In the genomic region with DNA sequence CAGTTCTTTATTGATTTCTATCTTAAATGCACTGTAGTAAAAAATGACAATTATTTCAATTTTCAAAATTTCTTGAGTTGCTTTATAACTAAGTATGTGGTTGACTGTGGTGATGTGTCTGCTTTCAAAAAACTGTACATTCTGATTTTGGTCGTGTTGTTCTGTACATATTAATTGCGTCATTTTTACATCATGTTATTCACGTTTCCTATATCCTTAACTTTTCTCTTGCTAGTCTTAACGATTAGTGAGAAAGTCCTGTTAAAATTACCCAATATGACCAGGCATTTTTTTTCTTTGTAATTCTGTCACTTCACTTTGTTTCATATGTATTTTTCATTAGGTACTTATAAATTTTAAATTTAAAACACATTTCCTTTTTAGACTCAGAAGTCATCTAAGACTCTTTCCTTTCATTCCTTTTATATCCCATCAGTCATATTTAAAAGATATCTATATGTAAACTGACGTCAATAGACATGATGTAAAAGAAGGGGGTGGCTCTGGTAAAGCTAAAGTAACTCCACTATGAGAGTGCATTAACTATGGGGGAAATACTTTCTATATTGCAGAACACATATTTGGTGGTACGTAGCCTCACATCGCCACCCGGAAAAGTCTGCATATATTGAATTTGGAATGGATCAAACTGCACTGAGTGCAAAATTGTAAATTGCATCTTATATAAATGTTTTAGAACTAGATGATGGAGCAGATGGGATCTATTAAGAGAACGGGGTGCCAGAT, we compare ENCODE assay signal across 9 cellular contexts. TPM values are rescaled to one million over a fixed set of nuclear protein-coding genes. Genes with fewer than 3 reads are reported as not detected.
DNase-seq lines count a peak whose midpoint lies in the region; ATAC-seq, FAIRE-seq and TF ChIP-seq lines count a peak whose summit lies in the region.
"Had no signal": no experiment of that assay in that cellular context is flagged by ENCODE, and none has a peak within 500 bp of the region (broad histone marks: within the 10 kb centered on the region; RNA-seq: fewer than 3 reads in every experiment).

No MANE protein-coding gene starts in this region.

- no peak for TF ChIP-seq EP300 in SK-N-SH (IDR thresholded peaks at IDR 0.05; ENCODE audit: borderline replicate concordance in 1 of 2, low read depth in 1 of 2, low read length in 1 of 2)

- H3K4me1 ChIP-seq in SK-N-SH (ENCODE audit: control insufficient read depth in 1 of 2, insufficient read depth in 2 of 2, low read depth in 1 of 2, low read length in 1 of 2), result peaks cover 3 to 13% of the 10 kb centered on the region in 2 experiments; a peak in 3 of 4 replicates
- no peaks in the 10 kb centered on the region for H3K4me1 ChIP-seq in small intestine (ENCODE audit: control insufficient read depth in 2 of 2, insufficient read depth in 1 of 2, low read depth in 1 of 2, low read length in 1 of 2)

- H3K36me3 ChIP-seq in SK-N-SH (replicated peaks in 1 of 2; ENCODE audit: control insufficient read depth in 1 of 2, insufficient read depth in 2 of 2, low read length in 1 of 2) (peaks cover 6 to 15% of the 10 kb centered on the region in 2 experiments), small intestine (ENCODE audit: control insufficient read depth in 2 of 2, insufficient read depth in 2 of 2, low read length in 2 of 2) (peaks cover 3 to 5% of the 10 kb centered on the region in 2 donors)

- POLR2A ChIA-PET in SK-N-SH (lab: Yijun Ruan, JAX), result interaction anchor here (1.4 to 2.3 kb wide), 3 partner anchors 15 to 188 kb away, joined by 3 to 11 read pairs (median 8); a partner anchor contains a TSS

- peak overlapping the region; percentile 86 to 96 for H3K4me3 ChIP-seq in SK-N-SH (ENCODE audit: low read depth in 2 of 2, low read length in 1 of 2)
- peak overlapping the region; percentile 93 for H3K4me3 ChIP-seq in fibroblast of the aortic adventitia (ENCODE audit: low read depth, low read length)
- H3K4me3 ChIP-seq in small intestine (ENCODE audit: low read depth in 1 of 2, low read length in 2 of 2), result peak overlapping the region in 1 of 2 donors; percentile 40

- ATAC-seq in GM19395 (IDR thresholded peaks at IDR 0.05; ENCODE audit: unreplicated experiment), result no peak

- no peaks in the 10 kb centered on the region for H3K9me3 ChIP-seq in SK-N-SH
- no peaks in the 10 kb centered on the region for H3K9me3 ChIP-seq in small intestine (ENCODE audit: control insufficient read depth, low read depth)

- TF ChIP-seq RAD21 in SK-N-SH (IDR thresholded peaks at IDR 0.05; ENCODE audit: low read length), result no peak

- 25% methylated on average over 9 of the region's 9 CpGs for WGBS in SK-N-SH (ENCODE audit: low lambda C conversion rate)
- WGBS in small intestine, 3 donors, result 26 to 49% (median 39%) methylated on average over 9 of the region's 9 CpGs

- peak overlapping the region; percentile 94 for H3K9ac ChIP-seq in SK-N-SH

- H3K79me2 ChIP-seq in SK-N-SH (ENCODE audit: insufficient read depth), result peaks cover 38% of the 10 kb centered on the region

- H3F3A ChIP-seq in SK-N-SH (replicated peaks; ENCODE audit: insufficient read depth), result peaks cover 8% of the 10 kb centered on the region

- H3K4me2 ChIP-seq in SK-N-SH, result peak overlapping the region; percentile 92

- TF ChIP-seq CTCF in SK-N-SH (IDR thresholded peaks at IDR 0.05) (no peak), fibroblast of the aortic adventitia (IDR thresholded peaks at IDR 0.05; ENCODE audit: insufficient read depth, low read length) (no peak)

- no peaks in the 10 kb centered on the region for H3K9me2 ChIP-seq in SK-N-SH

- FAIRE-seq in small intestine (lab: Jason Lieb, UNC), result no peak
- FAIRE-seq: A204.1 had no signal

- H2AFZ ChIP-seq in SK-N-SH (ENCODE audit: low read depth), result peak overlapping the region; percentile 80; the same call in 1 of the 2 replicates

- DNase-seq in DMS 273 (lab: John Stamatoyannopoulos, UW; ENCODE audit: unreplicated experiment), result peak; percentile 16
- no peak for DNase-seq in DMS 273 treated with DMSO at 0.1 percent for 48 hours (lab: John Stamatoyannopoulos, UW)
- DNase-seq in SK-N-SH, result no peak
- peak; percentile 4 for DNase-seq in fibroblast of the aortic adventitia (ENCODE audit: low read depth)
- DNase-seq in small intestine, result peak; percentile 8
- no peak for DNase-seq in dermis blood vessel endothelial cell
- no peak for DNase-seq in GM19240 (ENCODE audit: insufficient read length, low spot score)

- no peaks in the 10 kb centered on the region for H4K20me1 ChIP-seq in SK-N-SH (ENCODE audit: insufficient read depth)

- H3K27me3 ChIP-seq in SK-N-SH (ENCODE audit: insufficient read depth) (no peaks in the 10 kb centered on the region), small intestine (ENCODE audit: control insufficient read depth in 2 of 2, insufficient read depth in 2 of 2, low read length in 2 of 2) (no peaks in the 10 kb centered on the region)

- H3K27ac ChIP-seq in SK-N-SH (ENCODE audit: low read depth in 2 of 2, low read length in 1 of 2) (peak overlapping the region; percentile 92 to 99), small intestine (ENCODE audit: low read depth in 1 of 2, low read length in 1 of 2) (no peak overlapping the region)

- CTCF ChIA-PET in SK-N-SH (lab: Yijun Ruan, JAX), result interaction anchor here (0.8 to 1.8 kb wide), 4 partner anchors 36 to 722 kb away, joined by 3 to 8 read pairs (median 3); no protein-coding TSS in a partner anchor

TF ChIP-seq in SK-N-SH, 30 proteins besides CTCF, POLR2A, EP300 and RAD21:
- TF ChIP-seq MEF2A (IDR thresholded peaks at IDR 0.05; ENCODE audit: borderline replicate concordance, low read depth) (no peak), MXI1 (IDR thresholded peaks at IDR 0.05; ENCODE audit: low read depth, low read length) (no peak), FOXM1 (IDR thresholded peaks at IDR 0.05; ENCODE audit: low read depth) (no peak), NRF1 (IDR thresholded peaks at IDR 0.05; ENCODE audit: low read depth, low read length) (no peak), EZH2phosphoT487 (IDR thresholded peaks at IDR 0.05; ENCODE audit: borderline replicate concordance, low read depth) (no peak), GABPA (IDR thresholded peaks at IDR 0.05; ENCODE audit: low read depth) (no peak), RXRA (IDR thresholded peaks at IDR 0.05; ENCODE audit: borderline replicate concordance, low read depth) (no peak), RFX5 (IDR thresholded peaks at IDR 0.05; ENCODE audit: low read length) (no peak), JUND (IDR thresholded peaks at IDR 0.05) (no peak), FOXJ3 (CRISPR knock-in tag; IDR thresholded peaks at IDR 0.05) (no peak), SIN3A (IDR thresholded peaks at IDR 0.05; ENCODE audit: borderline replicate concordance, low read depth, low read length) (no peak), POLR2AphosphoS5 (IDR thresholded peaks at IDR 0.05; ENCODE audit: low read depth, low read length) (no peak)
- TF ChIP-seq, protein P1, sequence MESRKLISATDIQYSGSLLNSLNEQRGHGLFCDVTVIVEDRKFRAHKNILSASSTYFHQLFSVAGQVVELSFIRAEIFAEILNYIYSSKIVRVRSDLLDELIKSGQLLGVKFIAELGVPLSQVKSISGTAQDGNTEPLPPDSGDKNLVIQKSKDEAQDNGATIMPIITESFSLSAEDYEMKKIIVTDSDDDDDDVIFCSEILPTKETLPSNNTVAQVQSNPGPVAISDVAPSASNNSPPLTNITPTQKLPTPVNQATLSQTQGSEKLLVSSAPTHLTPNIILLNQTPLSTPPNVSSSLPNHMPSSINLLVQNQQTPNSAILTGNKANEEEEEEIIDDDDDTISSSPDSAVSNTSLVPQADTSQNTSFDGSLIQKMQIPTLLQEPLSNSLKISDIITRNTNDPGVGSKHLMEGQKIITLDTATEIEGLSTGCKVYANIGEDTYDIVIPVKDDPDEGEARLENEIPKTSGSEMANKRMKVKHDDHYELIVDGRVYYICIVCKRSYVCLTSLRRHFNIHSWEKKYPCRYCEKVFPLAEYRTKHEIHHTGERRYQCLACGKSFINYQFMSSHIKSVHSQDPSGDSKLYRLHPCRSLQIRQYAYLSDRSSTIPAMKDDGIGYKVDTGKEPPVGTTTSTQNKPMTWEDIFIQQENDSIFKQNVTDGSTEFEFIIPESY (IDR thresholded peaks at IDR 0.05; ENCODE audit: borderline replicate concordance, low read depth), result no peak

RNA-seq across cellular contexts. Expression of a gene that starts 1.1 kb away (rescaled TPM):
- polyA plus RNA-seq in SK-N-SH (2012; rRNA removed) (34.2 and 42.2 TPM in 2 replicates), small intestine (100 to 1,000 TPM in 1 of 3 donors, 10 to 100 TPM in 2; 88.7 to 154 (median 88.9) TPM)
- polyA plus RNA-seq in SK-N-SH (2012; cell fraction: cytosol; rRNA removed), result 42.1 and 52.1 TPM in 2 replicates
- 15.1 and 20.6 TPM in 2 replicates for polyA plus RNA-seq in SK-N-SH (2012; cell fraction: nucleus; rRNA removed)
- total RNA-seq in fibroblast of the aortic adventitia (ENCODE audit: low replicate concordance) (24.6 and 39.2 TPM in 2 replicates), dermis blood vessel endothelial cell (13.7 and 20.3 TPM in 2 replicates)

Comparison
In these comparisons a context has a peak if more than half of its experiments do, and no peak if none do; other contexts are left out.
1. DNase-seq: peak in DMS 273 (single experiment), fibroblast of the aortic adventitia (single experiment) and small intestine (single experiment); none in DMS 273 treated with DMSO at 0.1 percent for 48 hours (single experiment), SK-N-SH (single experiment), dermis blood vessel endothelial cell (single experiment) and GM19240 (single experiment).
2. H3K27ac ChIP-seq: peak in SK-N-SH (2 of 2); none in small intestine (0 of 2).